In genomic region chr15:70203981-70204560, GRCh38 we compare ENCODE assay signal across 24 cellular contexts.
"Had no signal": no experiment of that assay in that cellular context is flagged by ENCODE, and none has a peak within 500 bp of the region (broad histone marks: within the 10 kb centered on the region; RNA-seq: fewer than 3 reads in every experiment).

No MANE protein-coding gene starts in this region.

- H3K27me3 ChIP-seq: upper lobe of left lung had no signal

- H3K27ac Mint-ChIP-seq: activated CD4-positive, alpha-beta memory T cell treated with anti-CD3 and anti-CD28 coated beads, Interleukin-2, amount 10 ng/mL, durations not matched to agents 7 days and 5 days; activated CD4-positive, alpha-beta T cell treated with anti-CD3 and anti-CD28 coated beads, Interleukin-2, amount 10 ng/mL, durations not matched to agents 24 days and 14 days; activated naive CD4-positive, alpha-beta T cell treated with anti-CD3 and anti-CD28 coated beads for 36 hours; activated naive CD8-positive, alpha-beta T cell treated with anti-CD3 and anti-CD28 coated beads, Interleukin-2, amount 10 ng/mL, durations not matched to agents 7 days and 5 days; activated T-cell treated with anti-CD3 and anti-CD28 coated beads, Interleukin-2, amount 50 U/mL, for 72 hours; endodermal cell; nephron progenitor cell; stimulated activated naive B cell treated with anti-CD40 and anti-IgM and Interleukin-4, amounts not matched to agents 10 μg/mL and 1 μg/mL and 100 μg/mL, for 72 hours; T-helper 1 cell treated with Interleukin-12 subunit alpha and Interleukin-12 subunit beta and Interleukin-4 antibody, amounts not matched to agents 30 μg/mL and 1 μg/mL, for 36 hours had no signal

- ATAC-seq: activated CD4-positive, CD25-positive, alpha-beta regulatory T cell treated with anti-CD3 and anti-CD28 coated beads, Interleukin-2, amount 50 U/mL, for 24 hours; activated T-cell treated with anti-CD3 and anti-CD28 coated beads, Interleukin-2, amount 50 U/mL, for 72 hours; heart left ventricle; left cardiac atrium; mucosa of descending colon; sciatic nerve; stimulated activated naive B cell treated with anti-CD40 and anti-IgM and Interleukin-4, amounts not matched to agents 10 μg/mL and 1 μg/mL and 100 μg/mL, for 72 hours had no signal

- DNase-seq: activated CD4-positive, alpha-beta memory T cell treated with anti-CD3 and anti-CD28 coated beads, Interleukin-2, amount 10 ng/mL, durations not matched to agents 7 days and 5 days; activated CD4-positive, alpha-beta T cell treated with anti-CD3 and anti-CD28 coated beads, Interleukin-2, amount 10 ng/mL, durations not matched to agents 24 days and 14 days; activated effector memory CD4-positive, alpha-beta T cell treated with Interleukin-2 at 50 U/mL for 16 hours; activated naive CD4-positive, alpha-beta T cell treated with anti-CD3 and anti-CD28 coated beads for 36 hours; activated naive CD8-positive, alpha-beta T cell treated with anti-CD3 and anti-CD28 coated beads, Interleukin-2, amount 10 ng/mL, durations not matched to agents 7 days and 5 days; activated T-cell treated with anti-CD3 and anti-CD28 coated beads, Interleukin-2, amount 50 U/mL, for 72 hours; amniotic stem cell; cortex of kidney; endodermal cell; heart left ventricle; left cardiac atrium; mucosa of descending colon; nephron progenitor cell; nucleus accumbens; small intestine; stimulated activated CD4-positive, alpha-beta T cell treated with anti-CD3 and anti-CD28 coated beads, Interleukin-15, amount 100 ng/mL, for 24 hours; stimulated activated naive B cell treated with anti-CD40 and anti-IgM and Interleukin-4, amounts not matched to agents 10 μg/mL and 1 μg/mL and 100 μg/mL, for 72 hours; T1000; upper lobe of left lung had no signal

- H3K36me3 ChIP-seq: heart left ventricle, thoracic aorta, upper lobe of left lung had no signal

- H3K4me1 Mint-ChIP-seq: activated CD4-positive, alpha-beta memory T cell treated with anti-CD3 and anti-CD28 coated beads, Interleukin-2, amount 10 ng/mL, durations not matched to agents 7 days and 5 days; activated CD4-positive, alpha-beta T cell treated with anti-CD3 and anti-CD28 coated beads, Interleukin-2, amount 10 ng/mL, durations not matched to agents 24 days and 14 days; activated naive CD8-positive, alpha-beta T cell treated with anti-CD3 and anti-CD28 coated beads, Interleukin-2, amount 10 ng/mL, durations not matched to agents 7 days and 5 days had no signal

- H3K4me3 Mint-ChIP-seq: activated CD4-positive, alpha-beta memory T cell treated with anti-CD3 and anti-CD28 coated beads, Interleukin-2, amount 10 ng/mL, durations not matched to agents 7 days and 5 days; activated CD4-positive, alpha-beta T cell treated with anti-CD3 and anti-CD28 coated beads, Interleukin-2, amount 10 ng/mL, durations not matched to agents 24 days and 14 days; activated naive CD4-positive, alpha-beta T cell treated with anti-CD3 and anti-CD28 coated beads for 36 hours; activated naive CD8-positive, alpha-beta T cell treated with anti-CD3 and anti-CD28 coated beads, Interleukin-2, amount 10 ng/mL, durations not matched to agents 7 days and 5 days; activated T-cell treated with anti-CD3 and anti-CD28 coated beads, Interleukin-2, amount 50 U/mL, for 72 hours; endodermal cell; nephron progenitor cell; stimulated activated naive B cell treated with anti-CD40 and anti-IgM and Interleukin-4, amounts not matched to agents 10 μg/mL and 1 μg/mL and 100 μg/mL, for 72 hours; T-helper 1 cell treated with Interleukin-12 subunit alpha and Interleukin-12 subunit beta and Interleukin-4 antibody, amounts not matched to agents 30 μg/mL and 1 μg/mL, for 36 hours had no signal

- H3K9me3 Mint-ChIP-seq: activated CD4-positive, alpha-beta memory T cell treated with anti-CD3 and anti-CD28 coated beads, Interleukin-2, amount 10 ng/mL, durations not matched to agents 7 days and 5 days; activated CD4-positive, alpha-beta T cell treated with anti-CD3 and anti-CD28 coated beads, Interleukin-2, amount 10 ng/mL, durations not matched to agents 24 days and 14 days; activated naive CD4-positive, alpha-beta T cell treated with anti-CD3 and anti-CD28 coated beads for 36 hours; activated naive CD8-positive, alpha-beta T cell treated with anti-CD3 and anti-CD28 coated beads, Interleukin-2, amount 10 ng/mL, durations not matched to agents 7 days and 5 days; activated T-cell treated with anti-CD3 and anti-CD28 coated beads, Interleukin-2, amount 50 U/mL, for 72 hours; endodermal cell; nephron progenitor cell; stimulated activated naive B cell treated with anti-CD40 and anti-IgM and Interleukin-4, amounts not matched to agents 10 μg/mL and 1 μg/mL and 100 μg/mL, for 72 hours; T-helper 1 cell treated with Interleukin-12 subunit alpha and Interleukin-12 subunit beta and Interleukin-4 antibody, amounts not matched to agents 30 μg/mL and 1 μg/mL, for 36 hours had no signal

- H3K4me3 ChIP-seq: heart left ventricle, mucosa of descending colon, thoracic aorta, upper lobe of left lung had no signal

- H3K27ac ChIP-seq: heart left ventricle, thoracic aorta, upper lobe of left lung, VCaP had no signal

- H3K36me3 Mint-ChIP-seq: activated naive CD8-positive, alpha-beta T cell treated with anti-CD3 and anti-CD28 coated beads, Interleukin-2, amount 10 ng/mL, durations not matched to agents 7 days and 5 days; stimulated activated naive B cell treated with anti-CD40 and anti-IgM and Interleukin-4, amounts not matched to agents 10 μg/mL and 1 μg/mL and 100 μg/mL, for 72 hours had no signal

- H3K9me3 ChIP-seq: heart left ventricle, mucosa of descending colon, thoracic aorta, upper lobe of left lung had no signal
